Comparison of ENCODE assay signal across 20 cellular contexts in the genomic region with DNA sequence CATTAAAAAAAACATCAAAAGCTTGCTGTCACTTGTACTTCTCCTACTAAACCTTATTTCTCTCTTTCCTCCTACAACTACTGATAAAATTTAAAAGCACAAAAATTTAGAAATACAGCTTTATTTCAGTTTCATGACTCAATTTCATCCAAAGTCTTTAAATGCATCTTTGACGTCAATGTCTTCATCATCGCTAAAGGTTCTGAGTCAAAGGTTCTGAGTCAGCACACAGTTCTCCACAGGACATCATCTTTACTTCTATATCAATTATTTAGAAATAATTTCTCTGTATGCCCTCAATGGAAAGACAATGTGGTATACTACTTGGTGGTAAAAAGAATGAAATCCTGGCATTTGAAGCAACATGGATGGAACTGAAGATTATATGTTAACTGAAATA.
"Had no signal": no experiment of that assay in that cellular context is flagged by ENCODE, and none has a peak within 500 bp of the region (broad histone marks: within the 10 kb centered on the region; RNA-seq: fewer than 3 reads in every experiment).

No MANE protein-coding gene starts in this region.

- H3K27ac Mint-ChIP-seq: activated B cell treated with CpG ODN at 0.5 μM for 24 hours; activated CD8-positive, alpha-beta T cell treated with anti-CD3 and anti-CD28 coated beads for 36 hours; activated T-helper 17 cell treated with anti-CD3 and anti-CD28 coated beads, Interleukin-2, amount 50 U/mL, for 72 hours; dendritic cell treated with granulocyte-macrophage colony-stimulating factor and Interleukin-4, amounts not matched to agents 40 ng/mL and 50 ng/mL, for 4 days; neural progenitor cell; T-cell; type B pancreatic cell had no signal

- DNase-seq: activated B cell treated with CpG ODN at 0.5 μM for 24 hours; activated CD4-positive, alpha-beta T cell treated with anti-CD3 and anti-CD28 coated beads for 4 hours; activated CD8-positive, alpha-beta T cell treated with anti-CD3 and anti-CD28 coated beads for 36 hours; activated naive CD4-positive, alpha-beta T cell; activated T-cell treated with anti-CD3 and anti-CD28 coated beads, Interleukin-2, amount 50 U/mL, for 1 hour; cerebellar nuclear complex; effector CD8-positive, alpha-beta T cell; esophagus squamous epithelium; left ventricle myocardium inferior; mesenchymal stem cell; mucosa of descending colon; naive B cell; right cardiac atrium; stomach; T-cell had no signal

- H3K4me2 ChIP-seq: neural progenitor cell had no signal

- H3K36me3 Mint-ChIP-seq: naive B cell, T-cell had no signal

- H3K27me3 Mint-ChIP-seq: activated B cell treated with CpG ODN at 0.5 μM for 24 hours; activated CD8-positive, alpha-beta T cell treated with anti-CD3 and anti-CD28 coated beads for 36 hours; activated T-helper 17 cell treated with anti-CD3 and anti-CD28 coated beads, Interleukin-2, amount 50 U/mL, for 72 hours; naive B cell; T-cell; type B pancreatic cell had no signal

- ATAC-seq: activated CD8-positive, alpha-beta T cell treated with anti-CD3 and anti-CD28 coated beads for 36 hours; activated T-helper 17 cell treated with anti-CD3 and anti-CD28 coated beads, Interleukin-2, amount 50 U/mL, for 72 hours; mucosa of descending colon; right cardiac atrium; T-cell had no signal

- H3K9me3 Mint-ChIP-seq: activated B cell treated with CpG ODN at 0.5 μM for 24 hours; activated CD8-positive, alpha-beta T cell treated with anti-CD3 and anti-CD28 coated beads for 36 hours; activated T-helper 17 cell treated with anti-CD3 and anti-CD28 coated beads, Interleukin-2, amount 50 U/mL, for 72 hours; dendritic cell treated with granulocyte-macrophage colony-stimulating factor and Interleukin-4, amounts not matched to agents 40 ng/mL and 50 ng/mL, for 4 days; naive B cell; T-cell; type B pancreatic cell had no signal

- H3K36me3 ChIP-seq: esophagus squamous epithelium, left ventricle myocardium inferior, neural progenitor cell, prostate gland, stomach had no signal

- H3K9ac ChIP-seq: neural progenitor cell had no signal

- H3K4me1 Mint-ChIP-seq: activated B cell treated with CpG ODN at 0.5 μM for 24 hours; activated T-helper 17 cell treated with anti-CD3 and anti-CD28 coated beads, Interleukin-2, amount 50 U/mL, for 72 hours; naive B cell; neural progenitor cell; T-cell had no signal

- H3K27ac ChIP-seq: esophagus squamous epithelium, left ventricle myocardium inferior, neural progenitor cell, prostate gland, stomach had no signal

- H3K4me3 ChIP-seq: esophagus squamous epithelium, left ventricle myocardium inferior, mucosa of descending colon, neural progenitor cell, prostate gland, stomach had no signal

- H3K4me3 Mint-ChIP-seq: activated B cell treated with CpG ODN at 0.5 μM for 24 hours; activated CD8-positive, alpha-beta T cell treated with anti-CD3 and anti-CD28 coated beads for 36 hours; activated T-helper 17 cell treated with anti-CD3 and anti-CD28 coated beads, Interleukin-2, amount 50 U/mL, for 72 hours; dendritic cell treated with granulocyte-macrophage colony-stimulating factor and Interleukin-4, amounts not matched to agents 40 ng/mL and 50 ng/mL, for 4 days; naive B cell; neural progenitor cell; T-cell; type B pancreatic cell had no signal

- H3K9me3 ChIP-seq: esophagus squamous epithelium, left ventricle myocardium inferior, mucosa of descending colon, prostate gland, stomach had no signal

- H2AFZ ChIP-seq: neural progenitor cell had no signal

- H3K4me1 ChIP-seq: esophagus squamous epithelium, left ventricle myocardium inferior, neural progenitor cell, prostate gland, stomach had no signal

- H3K27me3 ChIP-seq: esophagus squamous epithelium, neural progenitor cell, stomach had no signal
